1 cellular context compared by ENCODE assay signal in genomic region chr10:73998623-73999622, GRCh38.
TF ChIP-seq lines count a peak whose summit lies in the region.

No MANE protein-coding gene starts in this region.

TF ChIP-seq in K562, 482 proteins besides CTCF, POLR2A, EP300 and RAD21 (continued from another document and continues in another):
- no peak for TF ChIP-seq FOXM1 (IDR thresholded peaks at IDR 0.05; ENCODE audit: low read depth)
- TF ChIP-seq FOXM1 (CRISPR knock-in tag; IDR thresholded peaks at IDR 0.05; ENCODE audit: low read depth), result peak; percentile 67; the same call in 1 of the 2 replicates
- TF ChIP-seq COPS2 (conservative IDR thresholded peaks at IDR 0.05), result no peak
- no peak for TF ChIP-seq ZNF274 (IDR thresholded peaks at IDR 0.05; ENCODE audit: borderline replicate concordance, low read depth, low read length)
- TF ChIP-seq ZNF3 (CRISPR knock-in tag; IDR thresholded peaks at IDR 0.05), result 0 out of 2 replicates have a peak, but pooled peaks have one; percentile 5
- TF ChIP-seq TEAD4 (IDR thresholded peaks at IDR 0.05; ENCODE audit: low read length), result no peak
- no peak for TF ChIP-seq TEAD4 (CRISPR knock-in tag; IDR thresholded peaks at IDR 0.05; ENCODE audit: borderline replicate concordance)
- TF ChIP-seq U2AF1 (optimal IDR thresholded peaks at IDR 0.05; ENCODE audit: low read depth, low read length), result no peak
- TF ChIP-seq TOE1 (IDR thresholded peaks at IDR 0.05; ENCODE audit: borderline replicate concordance), result no peak
- no peak for TF ChIP-seq TOE1 (CRISPR knock-in tag; IDR thresholded peaks at IDR 0.05; ENCODE audit: borderline replicate concordance, low read depth)
- TF ChIP-seq CTCFL (IDR thresholded peaks at IDR 0.05; ENCODE audit: borderline replicate concordance, insufficient read depth, low read depth, low read length, poor library complexity, severe bottlenecking), result no peak
- no peak for TF ChIP-seq SRSF3 (IDR thresholded peaks at IDR 0.05; ENCODE audit: insufficient read depth, low read length)
- TF ChIP-seq PRDM10 (IDR thresholded peaks at IDR 0.05; ENCODE audit: partially characterized antibody), result peak; percentile 40
- TF ChIP-seq TGIF2 (CRISPR knock-in tag; IDR thresholded peaks at IDR 0.05), result peak; percentile 30; the same call in 1 of the 2 replicates
- TF ChIP-seq NUFIP1 (IDR thresholded peaks at IDR 0.05; ENCODE audit: partially characterized antibody), result no peak
- TF ChIP-seq MTA2 (IDR thresholded peaks at IDR 0.05; ENCODE audit: low read depth), result peak; percentile 6; the same call in 1 of the 2 replicates
- no peak for TF ChIP-seq ZNF77 (CRISPR knock-in tag; IDR thresholded peaks at IDR 0.05)
- TF ChIP-seq ADNP (tag; IDR thresholded peaks at IDR 0.05), result no peak
- peak; percentile 48 for TF ChIP-seq KDM5B (IDR thresholded peaks at IDR 0.05; ENCODE audit: insufficient replicate concordance, low read depth, low read length)
- no peak for TF ChIP-seq PCBP2 (IDR thresholded peaks at IDR 0.05; ENCODE audit: low read depth, low read length, poor library complexity, severe bottlenecking)
- TF ChIP-seq NFIC (IDR thresholded peaks at IDR 0.05), result no peak
- peak; percentile 52 for TF ChIP-seq SUPT5H (IDR thresholded peaks at IDR 0.05)
- TF ChIP-seq POLR2AphosphoS5 (IDR thresholded peaks at IDR 0.05; ENCODE audit: control insufficient read depth, insufficient read depth, low read depth, low read length), result peak; percentile 23; the same call in 1 of the 2 replicates
- no peak for TF ChIP-seq FOS (IDR thresholded peaks at IDR 0.05; ENCODE audit: extremely low read depth, insufficient read length)
- no peak for TF ChIP-seq ZNF121 (CRISPR knock-in tag; conservative IDR thresholded peaks at IDR 0.05)
- no peak for TF ChIP-seq NFIX (CRISPR knock-in tag; IDR thresholded peaks at IDR 0.05; ENCODE audit: low read depth)
- no peak; the same call in 1 of the 2 replicates for TF ChIP-seq GABPB1 (CRISPR knock-in tag; IDR thresholded peaks at IDR 0.05)
- TF ChIP-seq ELF4 (CRISPR knock-in tag; IDR thresholded peaks at IDR 0.05), result peak; percentile 75; the same call in 1 of the 2 replicates
- no peak for TF ChIP-seq E4F1 (CRISPR knock-in tag; IDR thresholded peaks at IDR 0.05; ENCODE audit: borderline replicate concordance)
- peak; percentile 15 for TF ChIP-seq POU5F1 (IDR thresholded peaks at IDR 0.05; ENCODE audit: borderline replicate concordance, low read depth, low read length, partially characterized antibody)
- no peak for TF ChIP-seq EWSR1 (IDR thresholded peaks at IDR 0.05; ENCODE audit: borderline replicate concordance, low read depth, partially characterized antibody)
- no peak for TF ChIP-seq BDP1 (IDR thresholded peaks at IDR 0.05; ENCODE audit: insufficient read depth, insufficient read length)
- TF ChIP-seq MCM2 (IDR thresholded peaks at IDR 0.05; ENCODE audit: low read depth), result no peak
- TF ChIP-seq RB1 (IDR thresholded peaks at IDR 0.05; ENCODE audit: low read depth), result no peak
- TF ChIP-seq TCFL5 (CRISPR knock-in tag; conservative IDR thresholded peaks at IDR 0.05), result no peak
- no peak for TF ChIP-seq MEF2A (IDR thresholded peaks at IDR 0.05; ENCODE audit: control insufficient read depth, low read depth, low read length)
- TF ChIP-seq C11orf30 (IDR thresholded peaks at IDR 0.05; ENCODE audit: low read depth), result no peak
- TF ChIP-seq IRF2 (CRISPR knock-in tag; IDR thresholded peaks at IDR 0.05), result no peak
- peak; percentile 71 for TF ChIP-seq TFAP4 (CRISPR knock-in tag; IDR thresholded peaks at IDR 0.05; ENCODE audit: borderline replicate concordance)
- no peak for TF ChIP-seq ZNF785 (CRISPR knock-in tag; IDR thresholded peaks at IDR 0.05)
- TF ChIP-seq RBM22 (IDR thresholded peaks at IDR 0.05; ENCODE audit: low read depth, low read length, poor library complexity, severe bottlenecking), result no peak
- no peak; a peak in 1 of 4 replicates for TF ChIP-seq ZNF318 (IDR thresholded peaks at IDR 0.05; ENCODE audit: borderline replicate concordance in 1 of 2, low read depth in 1 of 2)
- no peak for TF ChIP-seq ZBTB8A (IDR thresholded peaks at IDR 0.05; ENCODE audit: partially characterized antibody)
- TF ChIP-seq ZNF830 (CRISPR knock-in tag; IDR thresholded peaks at IDR 0.05), result no peak
- no peak for TF ChIP-seq MTA1 (IDR thresholded peaks at IDR 0.05; ENCODE audit: borderline replicate concordance)
- TF ChIP-seq ZSCAN32 (CRISPR knock-in tag; IDR thresholded peaks at IDR 0.05), result no peak
- TF ChIP-seq MLX (CRISPR knock-in tag; conservative IDR thresholded peaks at IDR 0.05), result 0 out of 4 replicates have a peak, but pooled peaks of 1 of the 2 experiments have one; percentile 40
- TF ChIP-seq ZNF174 (CRISPR knock-in tag; IDR thresholded peaks at IDR 0.05), result no peak
- no peak for TF ChIP-seq MYNN (IDR thresholded peaks at IDR 0.05)
- no peak for TF ChIP-seq MYNN (CRISPR knock-in tag; IDR thresholded peaks at IDR 0.05)
- TF ChIP-seq CAMTA2 (CRISPR knock-in tag; conservative IDR thresholded peaks at IDR 0.05), result no peak
- TF ChIP-seq DIDO1 (tag; IDR thresholded peaks at IDR 0.05; ENCODE audit: low read depth), result no peak
- TF ChIP-seq PYGO2 (tag; IDR thresholded peaks at IDR 0.05), result no peak
- no peak for TF ChIP-seq SNIP1 (IDR thresholded peaks at IDR 0.05; ENCODE audit: low read depth)
- no peak; a peak in 2 of 4 replicates for TF ChIP-seq TBL1XR1 (IDR thresholded peaks at IDR 0.05; ENCODE audit: low read length in 2 of 2)
- peak; percentile 24; the same call in 1 of the 2 replicates for TF ChIP-seq SP1 (CRISPR knock-in tag; IDR thresholded peaks at IDR 0.05)
